23 cellular contexts compared by ENCODE assay signal in the genomic region with DNA sequence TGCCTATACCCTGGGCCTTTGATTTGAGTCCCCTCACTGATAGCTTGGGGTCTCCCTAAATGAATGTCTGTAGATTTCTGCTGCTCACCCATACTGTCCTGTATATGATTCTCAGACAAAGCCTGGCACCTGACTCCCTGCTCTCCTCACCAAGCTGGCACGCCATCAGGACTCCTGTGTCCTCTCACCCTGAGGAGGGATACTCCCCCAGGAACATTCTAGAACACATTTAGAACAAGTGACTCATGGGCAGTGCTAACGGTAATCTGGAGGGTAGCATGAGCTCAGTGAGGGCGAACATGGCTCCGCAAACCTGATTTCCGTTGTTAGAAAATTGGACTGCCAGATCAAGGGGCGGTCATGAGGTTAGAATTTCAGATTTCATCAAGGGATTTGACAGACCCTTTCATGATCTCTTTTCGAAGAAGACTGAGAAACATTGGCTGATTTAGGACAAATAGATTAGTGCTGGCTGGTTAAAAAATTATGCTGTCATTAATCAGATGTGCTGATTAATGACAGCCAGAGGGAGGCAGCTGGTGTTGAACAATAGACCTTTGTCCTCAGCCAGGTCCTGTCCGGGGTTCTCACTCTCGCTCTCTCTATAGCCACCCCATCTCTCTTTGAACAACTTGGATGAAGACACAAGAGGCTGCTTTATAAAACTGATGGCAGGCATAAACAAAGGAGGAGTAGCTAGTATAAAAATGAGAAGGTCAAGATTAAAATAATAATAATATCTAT.
"Had no signal": no experiment of that assay in that cellular context is flagged by ENCODE, and none has a peak within 500 bp of the region (broad histone marks: within the 10 kb centered on the region; RNA-seq: fewer than 3 reads in every experiment).

No MANE protein-coding gene starts in this region.

- H3K36me3 ChIP-seq: brain microvascular endothelial cell, esophagus muscularis mucosa, left lung, pancreas, suprapubic skin had no signal

- H3K4me2 ChIP-seq: hepatocyte had no signal

- H3K27ac ChIP-seq: brain microvascular endothelial cell, esophagus muscularis mucosa, hepatocyte, left lung, pancreas, suprapubic skin had no signal

- H3K79me2 ChIP-seq: hepatocyte had no signal

- H3K27me3 ChIP-seq: brain microvascular endothelial cell, esophagus muscularis mucosa, hepatocyte, left lung, pancreas, suprapubic skin had no signal

- H3K4me1 ChIP-seq: esophagus muscularis mucosa, left lung, pancreas, suprapubic skin had no signal

- H3K9me3 ChIP-seq: esophagus muscularis mucosa, left lung, mucosa of descending colon, pancreas, suprapubic skin had no signal

- ATAC-seq: activated CD8-positive, alpha-beta memory T cell treated with anti-CD3 and anti-CD28 coated beads, Interleukin-2, amount 10 ng/mL, durations not matched to agents 7 days and 5 days; left lung; mucosa of descending colon; naive thymus-derived CD4-positive, alpha-beta T cell; pancreas; stimulated activated naive CD8-positive, alpha-beta T cell treated with anti-CD3 and anti-CD28 coated beads, Interleukin-15, Interleukin-2, amounts not matched to agents 100 U/mL and 50 U/mL, for 24 hours had no signal

- H3K4me3 Mint-ChIP-seq: activated CD4-positive, alpha-beta memory T cell treated with anti-CD3 and anti-CD28 coated beads, Interleukin-2, amount 10 ng/mL, durations not matched to agents 7 days and 5 days; activated CD8-positive, alpha-beta memory T cell treated with anti-CD3 and anti-CD28 coated beads, Interleukin-2, amount 10 ng/mL, durations not matched to agents 7 days and 5 days; activated naive CD8-positive, alpha-beta T cell treated with anti-CD3 and anti-CD28 coated beads for 36 hours; memory B cell; naive thymus-derived CD4-positive, alpha-beta T cell; type B pancreatic cell had no signal

- FAIRE-seq: keratinocyte, pancreas had no signal

- DNase-seq: activated CD4-positive, alpha-beta memory T cell treated with anti-CD3 and anti-CD28 coated beads, Interleukin-2, amount 10 ng/mL, durations not matched to agents 7 days and 5 days; activated CD4-positive, alpha-beta T cell treated with anti-CD3 and anti-CD28 coated beads for 48 hours; activated CD4-positive, CD25-positive, alpha-beta regulatory T cell; activated CD8-positive, alpha-beta memory T cell treated with anti-CD3 and anti-CD28 coated beads, Interleukin-2, amount 10 ng/mL, durations not matched to agents 7 days and 5 days; activated naive CD8-positive, alpha-beta T cell treated with anti-CD3 and anti-CD28 coated beads for 36 hours; amniotic stem cell; brain microvascular endothelial cell; cortex of kidney; effector CD4-positive, alpha-beta T cell; left lung; mucosa of descending colon; naive thymus-derived CD4-positive, alpha-beta T cell; pancreas; stimulated activated CD4-positive, alpha-beta T cell treated with anti-CD3 and anti-CD28 coated beads, Interleukin-12 subunit alpha, Interleukin-12 subunit beta, amount 100 ng/mL, for 4 hours; stimulated activated CD4-positive, alpha-beta T cell treated with anti-CD3 and anti-CD28 coated beads, Interleukin-2, amount 100 ng/mL, for 24 hours; stimulated activated naive CD8-positive, alpha-beta T cell treated with anti-CD3 and anti-CD28 coated beads, Interleukin-15, Interleukin-2, amounts not matched to agents 100 U/mL and 50 U/mL, for 24 hours; T1000 had no signal

- H2AFZ ChIP-seq: hepatocyte had no signal

- H3K4me1 Mint-ChIP-seq: activated CD4-positive, alpha-beta memory T cell treated with anti-CD3 and anti-CD28 coated beads, Interleukin-2, amount 10 ng/mL, durations not matched to agents 7 days and 5 days; activated CD8-positive, alpha-beta memory T cell treated with anti-CD3 and anti-CD28 coated beads, Interleukin-2, amount 10 ng/mL, durations not matched to agents 7 days and 5 days; memory B cell had no signal

- H3K36me3 Mint-ChIP-seq: activated CD8-positive, alpha-beta memory T cell treated with anti-CD3 and anti-CD28 coated beads, Interleukin-2, amount 10 ng/mL, durations not matched to agents 7 days and 5 days; activated naive CD8-positive, alpha-beta T cell treated with anti-CD3 and anti-CD28 coated beads for 36 hours had no signal

- H3K4me3 ChIP-seq: esophagus muscularis mucosa, hepatocyte, left lung, mucosa of descending colon, pancreas, suprapubic skin had no signal

- H3K27ac Mint-ChIP-seq: activated CD4-positive, alpha-beta memory T cell treated with anti-CD3 and anti-CD28 coated beads, Interleukin-2, amount 10 ng/mL, durations not matched to agents 7 days and 5 days; activated CD8-positive, alpha-beta memory T cell treated with anti-CD3 and anti-CD28 coated beads, Interleukin-2, amount 10 ng/mL, durations not matched to agents 7 days and 5 days; activated naive CD8-positive, alpha-beta T cell treated with anti-CD3 and anti-CD28 coated beads for 36 hours; memory B cell; naive thymus-derived CD4-positive, alpha-beta T cell; type B pancreatic cell had no signal

- H3K9me3 Mint-ChIP-seq: activated CD4-positive, alpha-beta memory T cell treated with anti-CD3 and anti-CD28 coated beads, Interleukin-2, amount 10 ng/mL, durations not matched to agents 7 days and 5 days had no signal

- H3K27me3 Mint-ChIP-seq: activated CD8-positive, alpha-beta memory T cell treated with anti-CD3 and anti-CD28 coated beads, Interleukin-2, amount 10 ng/mL, durations not matched to agents 7 days and 5 days; activated naive CD8-positive, alpha-beta T cell treated with anti-CD3 and anti-CD28 coated beads for 36 hours; type B pancreatic cell had no signal
